1 cellular context compared by ENCODE assay signal in the genomic region with DNA sequence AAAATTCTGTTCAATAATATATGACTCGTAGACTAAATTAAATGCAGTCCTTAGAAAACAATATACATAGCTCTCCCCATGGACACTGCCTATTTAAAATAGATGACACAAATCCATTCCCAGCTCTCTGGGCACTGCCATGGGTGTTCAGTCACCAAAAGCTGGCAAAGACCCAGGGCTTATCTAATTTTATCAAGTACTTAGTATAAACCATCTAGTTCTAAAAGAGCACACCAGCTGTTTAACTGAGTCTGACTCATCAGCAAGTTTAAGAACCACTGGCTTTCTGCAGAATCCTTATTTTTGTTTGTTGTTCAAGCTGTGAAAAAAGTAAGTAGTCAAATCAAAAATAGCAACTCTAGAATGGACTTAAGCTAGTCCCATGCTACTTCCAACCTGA.
TF ChIP-seq lines count a peak whose summit lies in the region.

No MANE protein-coding gene starts in this region.

TF ChIP-seq in HepG2, 621 proteins besides CTCF, POLR2A, EP300 and RAD21 (continued from another document):
- TF ChIP-seq, protein P1, sequence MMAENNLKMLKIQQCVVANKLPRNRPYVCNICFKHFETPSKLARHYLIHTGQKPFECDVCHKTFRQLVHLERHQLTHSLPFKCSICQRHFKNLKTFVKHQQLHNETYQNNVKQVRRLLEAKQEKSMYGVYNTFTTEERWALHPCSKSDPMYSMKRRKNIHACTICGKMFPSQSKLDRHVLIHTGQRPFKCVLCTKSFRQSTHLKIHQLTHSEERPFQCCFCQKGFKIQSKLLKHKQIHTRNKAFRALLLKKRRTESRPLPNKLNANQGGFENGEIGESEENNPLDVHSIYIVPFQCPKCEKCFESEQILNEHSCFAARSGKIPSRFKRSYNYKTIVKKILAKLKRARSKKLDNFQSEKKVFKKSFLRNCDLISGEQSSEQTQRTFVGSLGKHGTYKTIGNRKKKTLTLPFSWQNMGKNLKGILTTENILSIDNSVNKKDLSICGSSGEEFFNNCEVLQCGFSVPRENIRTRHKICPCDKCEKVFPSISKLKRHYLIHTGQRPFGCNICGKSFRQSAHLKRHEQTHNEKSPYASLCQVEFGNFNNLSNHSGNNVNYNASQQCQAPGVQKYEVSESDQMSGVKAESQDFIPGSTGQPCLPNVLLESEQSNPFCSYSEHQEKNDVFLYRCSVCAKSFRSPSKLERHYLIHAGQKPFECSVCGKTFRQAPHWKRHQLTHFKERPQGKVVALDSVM (CRISPR knock-in tag; IDR thresholded peaks at IDR 0.05), result no peak
- TF ChIP-seq RFX1 (IDR thresholded peaks at IDR 0.05) (no peak), SAFB2 (CRISPR knock-in tag; IDR thresholded peaks at IDR 0.05; ENCODE audit: borderline replicate concordance, low read depth) (no peak), TBX2 (CRISPR knock-in tag; IDR thresholded peaks at IDR 0.05; ENCODE audit: borderline replicate concordance) (no peak), CAMTA2 (CRISPR knock-in tag; IDR thresholded peaks at IDR 0.05; ENCODE audit: borderline replicate concordance) (no peak), TGIF2 (CRISPR knock-in tag; IDR thresholded peaks at IDR 0.05) (no peak), ZNF629 (CRISPR knock-in tag; conservative IDR thresholded peaks at IDR 0.05) (no peak), MIXL1 (CRISPR knock-in tag; IDR thresholded peaks at IDR 0.05) (no peak), KDM5A (IDR thresholded peaks at IDR 0.05; ENCODE audit: borderline replicate concordance, low read length) (no peak)
- TF ChIP-seq, protein P2, sequence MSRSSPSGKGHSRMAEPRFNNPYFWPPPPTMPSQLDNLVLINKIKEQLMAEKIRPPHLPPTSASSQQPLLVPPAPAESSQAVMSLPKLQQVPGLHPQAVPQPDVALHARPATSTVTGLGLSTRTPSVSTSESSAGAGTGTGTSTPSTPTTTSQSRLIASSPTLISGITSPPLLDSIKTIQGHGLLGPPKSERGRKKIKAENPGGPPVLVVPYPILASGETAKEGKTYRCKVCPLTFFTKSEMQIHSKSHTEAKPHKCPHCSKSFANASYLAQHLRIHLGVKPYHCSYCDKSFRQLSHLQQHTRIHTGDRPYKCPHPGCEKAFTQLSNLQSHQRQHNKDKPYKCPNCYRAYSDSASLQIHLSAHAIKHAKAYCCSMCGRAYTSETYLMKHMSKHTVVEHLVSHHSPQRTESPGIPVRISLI (CRISPR knock-in tag; IDR thresholded peaks at IDR 0.05; ENCODE audit: borderline replicate concordance), result no peak
- TF ChIP-seq, protein P3, sequence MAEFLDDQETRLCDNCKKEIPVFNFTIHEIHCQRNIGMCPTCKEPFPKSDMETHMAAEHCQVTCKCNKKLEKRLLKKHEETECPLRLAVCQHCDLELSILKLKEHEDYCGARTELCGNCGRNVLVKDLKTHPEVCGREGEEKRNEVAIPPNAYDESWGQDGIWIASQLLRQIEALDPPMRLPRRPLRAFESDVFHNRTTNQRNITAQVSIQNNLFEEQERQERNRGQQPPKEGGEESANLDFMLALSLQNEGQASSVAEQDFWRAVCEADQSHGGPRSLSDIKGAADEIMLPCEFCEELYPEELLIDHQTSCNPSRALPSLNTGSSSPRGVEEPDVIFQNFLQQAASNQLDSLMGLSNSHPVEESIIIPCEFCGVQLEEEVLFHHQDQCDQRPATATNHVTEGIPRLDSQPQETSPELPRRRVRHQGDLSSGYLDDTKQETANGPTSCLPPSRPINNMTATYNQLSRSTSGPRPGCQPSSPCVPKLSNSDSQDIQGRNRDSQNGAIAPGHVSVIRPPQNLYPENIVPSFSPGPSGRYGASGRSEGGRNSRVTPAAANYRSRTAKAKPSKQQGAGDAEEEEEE (CRISPR knock-in tag; IDR thresholded peaks at IDR 0.05; ENCODE audit: borderline replicate concordance), result no peak
- TF ChIP-seq, protein P4, sequence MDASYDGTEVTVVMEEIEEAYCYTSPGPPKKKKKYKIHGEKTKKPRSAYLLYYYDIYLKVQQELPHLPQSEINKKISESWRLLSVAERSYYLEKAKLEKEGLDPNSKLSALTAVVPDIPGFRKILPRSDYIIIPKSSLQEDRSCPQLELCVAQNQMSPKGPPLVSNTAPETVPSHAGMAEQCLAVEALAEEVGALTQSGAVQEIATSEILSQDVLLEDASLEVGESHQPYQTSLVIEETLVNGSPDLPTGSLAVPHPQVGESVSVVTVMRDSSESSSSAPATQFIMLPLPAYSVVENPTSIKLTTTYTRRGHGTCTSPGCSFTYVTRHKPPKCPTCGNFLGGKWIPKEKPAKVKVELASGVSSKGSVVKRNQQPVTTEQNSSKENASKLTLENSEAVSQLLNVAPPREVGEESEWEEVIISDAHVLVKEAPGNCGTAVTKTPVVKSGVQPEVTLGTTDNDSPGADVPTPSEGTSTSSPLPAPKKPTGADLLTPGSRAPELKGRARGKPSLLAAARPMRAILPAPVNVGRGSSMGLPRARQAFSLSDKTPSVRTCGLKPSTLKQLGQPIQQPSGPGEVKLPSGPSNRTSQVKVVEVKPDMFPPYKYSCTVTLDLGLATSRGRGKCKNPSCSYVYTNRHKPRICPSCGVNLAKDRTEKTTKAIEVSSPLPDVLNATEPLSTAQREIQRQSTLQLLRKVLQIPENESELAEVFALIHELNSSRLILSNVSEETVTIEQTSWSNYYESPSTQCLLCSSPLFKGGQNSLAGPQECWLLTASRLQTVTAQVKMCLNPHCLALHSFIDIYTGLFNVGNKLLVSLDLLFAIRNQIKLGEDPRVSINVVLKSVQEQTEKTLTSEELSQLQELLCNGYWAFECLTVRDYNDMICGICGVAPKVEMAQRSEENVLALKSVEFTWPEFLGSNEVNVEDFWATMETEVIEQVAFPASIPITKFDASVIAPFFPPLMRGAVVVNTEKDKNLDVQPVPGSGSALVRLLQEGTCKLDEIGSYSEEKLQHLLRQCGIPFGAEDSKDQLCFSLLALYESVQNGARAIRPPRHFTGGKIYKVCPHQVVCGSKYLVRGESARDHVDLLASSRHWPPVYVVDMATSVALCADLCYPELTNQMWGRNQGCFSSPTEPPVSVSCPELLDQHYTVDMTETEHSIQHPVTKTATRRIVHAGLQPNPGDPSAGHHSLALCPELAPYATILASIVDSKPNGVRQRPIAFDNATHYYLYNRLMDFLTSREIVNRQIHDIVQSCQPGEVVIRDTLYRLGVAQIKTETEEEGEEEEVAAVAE (CRISPR knock-in tag; IDR thresholded peaks at IDR 0.05; ENCODE audit: borderline replicate concordance), result no peak
TF ChIP-seq in HepG2: peak in this region for 0.
